ENCODE assay signal across 1 cellular context in genomic region chr1:116460748-116461376, GRCh38.
TF ChIP-seq lines count a peak whose summit lies in the region.

No MANE protein-coding gene starts in this region.

TF ChIP-seq in HepG2, 621 proteins besides CTCF, POLR2A, EP300 and RAD21 (continued from another document):
- TF ChIP-seq, protein P1, sequence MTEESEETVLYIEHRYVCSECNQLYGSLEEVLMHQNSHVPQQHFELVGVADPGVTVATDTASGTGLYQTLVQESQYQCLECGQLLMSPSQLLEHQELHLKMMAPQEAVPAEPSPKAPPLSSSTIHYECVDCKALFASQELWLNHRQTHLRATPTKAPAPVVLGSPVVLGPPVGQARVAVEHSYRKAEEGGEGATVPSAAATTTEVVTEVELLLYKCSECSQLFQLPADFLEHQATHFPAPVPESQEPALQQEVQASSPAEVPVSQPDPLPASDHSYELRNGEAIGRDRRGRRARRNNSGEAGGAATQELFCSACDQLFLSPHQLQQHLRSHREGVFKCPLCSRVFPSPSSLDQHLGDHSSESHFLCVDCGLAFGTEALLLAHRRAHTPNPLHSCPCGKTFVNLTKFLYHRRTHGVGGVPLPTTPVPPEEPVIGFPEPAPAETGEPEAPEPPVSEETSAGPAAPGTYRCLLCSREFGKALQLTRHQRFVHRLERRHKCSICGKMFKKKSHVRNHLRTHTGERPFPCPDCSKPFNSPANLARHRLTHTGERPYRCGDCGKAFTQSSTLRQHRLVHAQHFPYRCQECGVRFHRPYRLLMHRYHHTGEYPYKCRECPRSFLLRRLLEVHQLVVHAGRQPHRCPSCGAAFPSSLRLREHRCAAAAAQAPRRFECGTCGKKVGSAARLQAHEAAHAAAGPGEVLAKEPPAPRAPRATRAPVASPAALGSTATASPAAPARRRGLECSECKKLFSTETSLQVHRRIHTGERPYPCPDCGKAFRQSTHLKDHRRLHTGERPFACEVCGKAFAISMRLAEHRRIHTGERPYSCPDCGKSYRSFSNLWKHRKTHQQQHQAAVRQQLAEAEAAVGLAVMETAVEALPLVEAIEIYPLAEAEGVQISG (CRISPR knock-in tag; IDR thresholded peaks at IDR 0.05), result no peak
- TF ChIP-seq NR2C2 (CRISPR knock-in tag; IDR thresholded peaks at IDR 0.05; ENCODE audit: borderline replicate concordance) (peak; percentile 67), ZNF891 (CRISPR knock-in tag; IDR thresholded peaks at IDR 0.05) (peak; percentile 58; the same call in 1 of the 2 replicates), ZNF747 (CRISPR knock-in tag; IDR thresholded peaks at IDR 0.05; ENCODE audit: borderline replicate concordance) (no peak), ZNF230 (CRISPR knock-in tag; IDR thresholded peaks at IDR 0.05) (no peak), ARID4A (CRISPR knock-in tag; IDR thresholded peaks at IDR 0.05; ENCODE audit: borderline replicate concordance) (0 out of 2 replicates have a peak, but pooled peaks have one; percentile 21), MXD4 (CRISPR knock-in tag; IDR thresholded peaks at IDR 0.05) (no peak), ATF7-NPFF (CRISPR knock-in tag; IDR thresholded peaks at IDR 0.05; ENCODE audit: low read depth) (no peak), FOXK2 (IDR thresholded peaks at IDR 0.05) (no peak), ZMYM4 (CRISPR knock-in tag; IDR thresholded peaks at IDR 0.05) (no peak), ZNF382 (CRISPR knock-in tag; IDR thresholded peaks at IDR 0.05; ENCODE audit: borderline replicate concordance) (no peak), ZBTB7A (CRISPR knock-in tag; IDR thresholded peaks at IDR 0.05) (no peak), ZBTB21 (CRISPR knock-in tag; IDR thresholded peaks at IDR 0.05) (no peak)
- TF ChIP-seq, protein P2, sequence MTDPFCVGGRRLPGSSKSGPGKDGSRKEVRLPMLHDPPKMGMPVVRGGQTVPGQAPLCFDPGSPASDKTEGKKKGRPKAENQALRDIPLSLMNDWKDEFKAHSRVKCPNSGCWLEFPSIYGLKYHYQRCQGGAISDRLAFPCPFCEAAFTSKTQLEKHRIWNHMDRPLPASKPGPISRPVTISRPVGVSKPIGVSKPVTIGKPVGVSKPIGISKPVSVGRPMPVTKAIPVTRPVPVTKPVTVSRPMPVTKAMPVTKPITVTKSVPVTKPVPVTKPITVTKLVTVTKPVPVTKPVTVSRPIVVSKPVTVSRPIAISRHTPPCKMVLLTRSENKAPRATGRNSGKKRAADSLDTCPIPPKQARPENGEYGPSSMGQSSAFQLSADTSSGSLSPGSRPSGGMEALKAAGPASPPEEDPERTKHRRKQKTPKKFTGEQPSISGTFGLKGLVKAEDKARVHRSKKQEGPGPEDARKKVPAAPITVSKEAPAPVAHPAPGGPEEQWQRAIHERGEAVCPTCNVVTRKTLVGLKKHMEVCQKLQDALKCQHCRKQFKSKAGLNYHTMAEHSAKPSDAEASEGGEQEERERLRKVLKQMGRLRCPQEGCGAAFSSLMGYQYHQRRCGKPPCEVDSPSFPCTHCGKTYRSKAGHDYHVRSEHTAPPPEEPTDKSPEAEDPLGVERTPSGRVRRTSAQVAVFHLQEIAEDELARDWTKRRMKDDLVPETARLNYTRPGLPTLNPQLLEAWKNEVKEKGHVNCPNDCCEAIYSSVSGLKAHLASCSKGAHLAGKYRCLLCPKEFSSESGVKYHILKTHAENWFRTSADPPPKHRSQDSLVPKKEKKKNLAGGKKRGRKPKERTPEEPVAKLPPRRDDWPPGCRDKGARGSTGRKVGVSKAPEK (CRISPR knock-in tag; IDR thresholded peaks at IDR 0.05; ENCODE audit: borderline replicate concordance), result no peak
- TF ChIP-seq, protein P3, sequence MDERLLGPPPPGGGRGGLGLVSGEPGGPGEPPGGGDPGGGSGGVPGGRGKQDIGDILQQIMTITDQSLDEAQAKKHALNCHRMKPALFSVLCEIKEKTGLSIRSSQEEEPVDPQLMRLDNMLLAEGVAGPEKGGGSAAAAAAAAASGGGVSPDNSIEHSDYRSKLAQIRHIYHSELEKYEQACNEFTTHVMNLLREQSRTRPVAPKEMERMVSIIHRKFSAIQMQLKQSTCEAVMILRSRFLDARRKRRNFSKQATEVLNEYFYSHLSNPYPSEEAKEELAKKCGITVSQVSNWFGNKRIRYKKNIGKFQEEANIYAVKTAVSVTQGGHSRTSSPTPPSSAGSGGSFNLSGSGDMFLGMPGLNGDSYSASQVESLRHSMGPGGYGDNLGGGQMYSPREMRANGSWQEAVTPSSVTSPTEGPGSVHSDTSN (CRISPR knock-in tag; IDR thresholded peaks at IDR 0.05), result no peak
- TF ChIP-seq, protein P4, sequence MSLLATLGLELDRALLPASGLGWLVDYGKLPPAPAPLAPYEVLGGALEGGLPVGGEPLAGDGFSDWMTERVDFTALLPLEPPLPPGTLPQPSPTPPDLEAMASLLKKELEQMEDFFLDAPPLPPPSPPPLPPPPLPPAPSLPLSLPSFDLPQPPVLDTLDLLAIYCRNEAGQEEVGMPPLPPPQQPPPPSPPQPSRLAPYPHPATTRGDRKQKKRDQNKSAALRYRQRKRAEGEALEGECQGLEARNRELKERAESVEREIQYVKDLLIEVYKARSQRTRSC (CRISPR knock-in tag; IDR thresholded peaks at IDR 0.05; ENCODE audit: low read depth), result no peak
